ENCODE assay signal across 8 cellular contexts in the genomic region with DNA sequence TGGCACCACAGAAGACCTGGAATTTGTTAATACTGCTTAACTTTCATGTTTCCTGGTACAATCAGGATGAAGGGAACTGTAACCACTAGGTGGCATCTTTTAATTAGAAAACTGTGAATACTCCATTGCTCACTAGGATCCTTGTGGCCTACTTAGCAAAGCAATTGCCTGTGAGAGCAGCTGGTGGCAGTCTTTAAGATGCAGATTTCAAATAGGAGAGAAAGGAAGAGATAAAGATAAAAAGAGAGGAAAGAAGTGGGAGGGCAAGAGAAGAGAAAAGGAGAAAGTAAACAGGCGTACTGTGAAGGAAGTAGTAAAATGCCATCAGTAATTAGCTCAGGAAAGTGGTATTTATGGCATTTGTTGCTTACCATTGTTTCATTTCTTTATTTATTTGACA.
DNase-seq lines count a peak whose midpoint lies in the region; ATAC-seq and TF ChIP-seq lines count a peak whose summit lies in the region.

No MANE protein-coding gene starts in this region.

- H3K27me3 Mint-ChIP-seq in T-helper 17 cell (no peaks in the 10 kb centered on the region), neural crest cell (ENCODE audit: low read depth) (no peaks in the 10 kb centered on the region)

- H3K4me3 Mint-ChIP-seq in T-helper 17 cell (peak overlapping the region; percentile 71), neural crest cell (no peak overlapping the region)

- TF ChIP-seq CTCF in AG09319 (IDR thresholded peaks at IDR 0.05; ENCODE audit: low read depth, low read length) (peak; percentile 62), GM12872 (IDR thresholded peaks at IDR 0.05; ENCODE audit: insufficient read depth, low read depth, low read length) (peak; percentile 56), fibroblast of villous mesenchyme (IDR thresholded peaks at IDR 0.05; ENCODE audit: insufficient read depth, low read depth, low read length) (peak; percentile 73), neural crest cell (conservative IDR thresholded peaks at IDR 0.05) (peak; percentile 77)

- H3K27ac Mint-ChIP-seq in T-helper 17 cell: peak overlapping the region; percentile 61
- H3K27ac Mint-ChIP-seq in neural crest cell (ENCODE audit: unreplicated experiment): peak overlapping the region; percentile 1

- H3K9me3 ChIP-seq in T-helper 17 cell (ENCODE audit: control insufficient read depth, low read length, poor library complexity, severe bottlenecking): peaks cover 4% of the 10 kb centered on the region

- H3K4me1 Mint-ChIP-seq in T-helper 17 cell (peaks cover 8% of the 10 kb centered on the region), neural crest cell (peaks cover 10% of the 10 kb centered on the region)

- ATAC-seq in T-helper 17 cell (peak; percentile 83), GM18520 (IDR thresholded peaks at IDR 0.05; ENCODE audit: unreplicated experiment) (no peak)

- peak; percentile 66 for DNase-seq in AG09319 (ENCODE audit: extremely low read depth, low read depth)
- DNase-seq in NCI-H146 treated with DMSO at 0.1 percent for 48 hours (lab: John Stamatoyannopoulos, UW; ENCODE audit: unreplicated experiment): peak; percentile 2
- DNase-seq in T-helper 17 cell: no peak
- DNase-seq in fibroblast of villous mesenchyme (ENCODE audit: low read depth): peak; percentile 94
- peak; percentile 6 for DNase-seq in neural crest cell (ENCODE audit: low read depth, low spot score)
- DNase-seq in cerebellar nuclear complex (lab: John Stamatoyannopoulos, UW): no peak

- H3K36me3 Mint-ChIP-seq in T-helper 17 cell (ENCODE audit: low read depth) (peaks cover 6% of the 10 kb centered on the region), neural crest cell (ENCODE audit: low read depth) (peaks cover 2% of the 10 kb centered on the region)

- H3K4me3 ChIP-seq in fibroblast of villous mesenchyme (ENCODE audit: low read depth, low read length): no peak overlapping the region

- H3K9me3 Mint-ChIP-seq in neural crest cell: peaks cover 4% of the 10 kb centered on the region

Comparison
In these comparisons a context has a peak if more than half of its experiments do, and no peak if none do; other contexts are left out.
1. DNase-seq: peak in AG09319 (single experiment), NCI-H146 treated with DMSO at 0.1 percent for 48 hours (single experiment), fibroblast of villous mesenchyme (single experiment) and neural crest cell (single experiment); none in T-helper 17 cell (0 of 3) and cerebellar nuclear complex (0 of 2).
2. Peak in every context shown above with its lines, with median percentiles within 50 percentile points of each other: CTCF ChIP-seq.